Comparison of ENCODE assay signal across 7 cellular contexts in genomic region chr13:30371649-30372265, GRCh38. TPM values are rescaled to one million over a fixed set of nuclear protein-coding genes. Genes with fewer than 3 reads are reported as not detected.
DNase-seq lines count a peak whose midpoint lies in the region; ATAC-seq and TF ChIP-seq lines count a peak whose summit lies in the region.

No MANE protein-coding gene starts in this region.

- H3K36me3 Mint-ChIP-seq in activated CD8-positive, alpha-beta T cell treated with anti-CD3 and anti-CD28 coated beads for 36 hours (ENCODE audit: low read depth) = peaks cover 11% of the 10 kb centered on the region

- TF ChIP-seq CTCF in activated CD8-positive, alpha-beta T cell treated with anti-CD3 and anti-CD28 coated beads for 36 hours (IDR thresholded peaks at IDR 0.05) = no peak
- TF ChIP-seq CTCF in fibroblast of villous mesenchyme (IDR thresholded peaks at IDR 0.05; ENCODE audit: insufficient read depth, low read depth, low read length) = no peak

- DNase-seq in NCI-H2107 treated with DMSO at 0.1 percent for 48 hours (lab: John Stamatoyannopoulos, UW; ENCODE audit: unreplicated experiment) (peak; percentile 84), fibroblast of villous mesenchyme (ENCODE audit: low read depth) (peak; percentile 54), Right ventricle myocardium inferior (ENCODE audit: missing footprints) (no peak)
- DNase-seq in activated CD8-positive, alpha-beta T cell treated with anti-CD3 and anti-CD28 coated beads for 36 hours = peak; percentile 78
- peak; percentile 57 to 75 for DNase-seq in stimulated activated naive CD8-positive, alpha-beta T cell treated with anti-CD3 and anti-CD28 coated beads, Interleukin-15, amount 100 ng/mL, for 72 hours

- POLR2A ChIA-PET in activated CD8-positive, alpha-beta T cell treated with anti-CD3 and anti-CD28 coated beads for 36 hours (lab: Charles Lee) = interaction anchor here (0.5 to 2.3 kb wide), 8 partner anchors 17 to 522 kb away, joined by 3 to 7 read pairs (median 4); partner anchors contain the start of genes HMGB1, UBL3 and USPL1

- H3K4me3 Mint-ChIP-seq in activated CD8-positive, alpha-beta T cell treated with anti-CD3 and anti-CD28 coated beads for 36 hours = peak overlapping the region; percentile 34
- peak overlapping the region; percentile 57 to 70 for H3K4me3 Mint-ChIP-seq in stimulated activated naive CD8-positive, alpha-beta T cell treated with anti-CD3 and anti-CD28 coated beads, Interleukin-15, amount 100 ng/mL, for 72 hours

- H3K9me3 Mint-ChIP-seq in activated CD8-positive, alpha-beta T cell treated with anti-CD3 and anti-CD28 coated beads for 36 hours = no peaks in the 10 kb centered on the region
- no peaks in the 10 kb centered on the region for H3K9me3 Mint-ChIP-seq in stimulated activated naive CD8-positive, alpha-beta T cell treated with anti-CD3 and anti-CD28 coated beads, Interleukin-15, amount 100 ng/mL, for 72 hours

- ATAC-seq in GM18861 (IDR thresholded peaks at IDR 0.05; ENCODE audit: unreplicated experiment) (peak; percentile 66), HG02840 (IDR thresholded peaks at IDR 0.05; ENCODE audit: low FRiP score, unreplicated experiment) (peak; percentile 63), Right ventricle myocardium inferior (no peak)
- ATAC-seq in activated CD8-positive, alpha-beta T cell treated with anti-CD3 and anti-CD28 coated beads for 36 hours = peak; percentile 64
- ATAC-seq in stimulated activated naive CD8-positive, alpha-beta T cell treated with anti-CD3 and anti-CD28 coated beads, Interleukin-15, amount 100 ng/mL, for 72 hours = peak; percentile 86

- intact Hi-C loops in activated CD8-positive, alpha-beta T cell treated with anti-CD3 and anti-CD28 coated beads for 36 hours (cut with micrococcal nuclease) = loop anchor here (10.0 kb wide), 1 partner anchor 93 kb away; the partner anchor contains the start of gene HMGB1
- intact Hi-C loops in Right ventricle myocardium inferior (cut with DNase I) = no loop called here

- CTCF ChIA-PET in activated CD8-positive, alpha-beta T cell treated with anti-CD3 and anti-CD28 coated beads for 36 hours (lab: Charles Lee) = interaction anchor here (1.4 to 2.5 kb wide), 7 partner anchors 12 to 239 kb away, joined by 3 to 9 read pairs (median 4); partner anchors contain the start of gene KATNAL1

- no peak overlapping the region for H3K4me3 ChIP-seq in fibroblast of villous mesenchyme (ENCODE audit: low read depth, low read length)

- H3K4me1 Mint-ChIP-seq in activated CD8-positive, alpha-beta T cell treated with anti-CD3 and anti-CD28 coated beads for 36 hours (ENCODE audit: low read depth) = peaks cover 78% of the 10 kb centered on the region
- peaks cover 78% of the 10 kb centered on the region for H3K4me1 Mint-ChIP-seq in stimulated activated naive CD8-positive, alpha-beta T cell treated with anti-CD3 and anti-CD28 coated beads, Interleukin-15, amount 100 ng/mL, for 72 hours

- H3K27ac Mint-ChIP-seq in activated CD8-positive, alpha-beta T cell treated with anti-CD3 and anti-CD28 coated beads for 36 hours = peak overlapping the region; percentile 85
- peak overlapping the region in 1 of 2 donors; percentile 84 for H3K27ac Mint-ChIP-seq in stimulated activated naive CD8-positive, alpha-beta T cell treated with anti-CD3 and anti-CD28 coated beads, Interleukin-15, amount 100 ng/mL, for 72 hours

- no peaks in the 10 kb centered on the region for H3K27me3 Mint-ChIP-seq in activated CD8-positive, alpha-beta T cell treated with anti-CD3 and anti-CD28 coated beads for 36 hours
- no peaks in the 10 kb centered on the region for H3K27me3 Mint-ChIP-seq in stimulated activated naive CD8-positive, alpha-beta T cell treated with anti-CD3 and anti-CD28 coated beads, Interleukin-15, amount 100 ng/mL, for 72 hours

RNA-seq across cellular contexts. Expression of gene UBE2L5, which starts 50.5 kb away (rescaled TPM):
- not detected for total RNA-seq in activated CD8-positive, alpha-beta T cell treated with anti-CD3 and anti-CD28 coated beads for 36 hours
- total RNA-seq in fibroblast of villous mesenchyme (not detected in 2 replicates), Right ventricle myocardium inferior (not detected)
